ENCODE assay signal across 8 cellular contexts in genomic region chr15:68553994-68554715, GRCh38. TPM values are rescaled to one million over a fixed set of nuclear protein-coding genes. Genes with fewer than 3 reads are reported as not detected.
DNase-seq lines count a peak whose midpoint lies in the region; ATAC-seq and TF ChIP-seq lines count a peak whose summit lies in the region.

No MANE protein-coding gene starts in this region.

- POLR2A ChIA-PET in T-cell (lab: Charles Lee): no interaction called here

- no peaks in the 10 kb centered on the region for H3K36me3 Mint-ChIP-seq in T-cell

- H2AFZ ChIP-seq in hepatocyte: no peak overlapping the region
- no peak overlapping the region for H2AFZ ChIP-seq in smooth muscle cell (ENCODE audit: low read depth)

- H3K4me2 ChIP-seq in hepatocyte: no peak overlapping the region
- H3K4me2 ChIP-seq in smooth muscle cell: no peak overlapping the region

- H3K27ac ChIP-seq in hepatocyte (no peak overlapping the region), smooth muscle cell (ENCODE audit: low read depth) (no peak overlapping the region)

- H3K4me3 ChIP-seq in GM06990 (replicated peaks; ENCODE audit: low read depth, low read length): no peak overlapping the region
- H3K4me3 ChIP-seq in hepatocyte: no peak overlapping the region
- H3K4me3 ChIP-seq in smooth muscle cell: no peak overlapping the region

- H3K79me2 ChIP-seq in hepatocyte (no peaks in the 10 kb centered on the region), smooth muscle cell (ENCODE audit: low read depth) (no peaks in the 10 kb centered on the region)

- CTCF ChIA-PET in T-cell (lab: Charles Lee): interaction anchor here (0.5 to 1.0 kb wide), 3 partner anchors 15 to 371 kb away, joined by 3 to 4 read pairs (median 3); no protein-coding TSS in a partner anchor

- TF ChIP-seq CTCF in GM06990 (IDR thresholded peaks at IDR 0.05; ENCODE audit: insufficient read depth, low read length, poor library complexity, severe bottlenecking) (peak; percentile 60), hepatocyte (IDR thresholded peaks at IDR 0.05; ENCODE audit: poor library complexity) (peak; percentile 77), smooth muscle cell (IDR thresholded peaks at IDR 0.05; ENCODE audit: borderline replicate concordance, insufficient read depth, poor library complexity, severe bottlenecking) (peak; percentile 72)

- H3K4me1 ChIP-seq in hepatocyte (ENCODE audit: insufficient read depth) (peaks cover 8% of the 10 kb centered on the region), smooth muscle cell (ENCODE audit: low read depth) (peaks cover 5% of the 10 kb centered on the region)

- H3K9me3 ChIP-seq in hepatocyte (ENCODE audit: low read depth): no peaks in the 10 kb centered on the region
- no peaks in the 10 kb centered on the region for H3K9me3 ChIP-seq in smooth muscle cell (replicated peaks; ENCODE audit: low read depth)

- DNase-seq in GM06990 (ENCODE audit: extremely low read depth, insufficient read length) (no peak), NCI-H128 (lab: John Stamatoyannopoulos, UW; ENCODE audit: unreplicated experiment) (peak; percentile 54), T-cell (peak in 30 of 34 experiments; percentile 18 to 65 (median 44)), amniotic stem cell (lab: John Stamatoyannopoulos, UW) (peak; percentile 18), hepatocyte (ENCODE audit: low spot score) (peak; percentile 86), smooth muscle cell (lab: John Stamatoyannopoulos, UW; ENCODE audit: unreplicated experiment) (no peak)

- H3K36me3 ChIP-seq in GM06990 (ENCODE audit: control insufficient read depth, insufficient read depth, low read length) (no peaks in the 10 kb centered on the region), hepatocyte (replicated peaks; ENCODE audit: insufficient read depth, low read depth) (no peaks in the 10 kb centered on the region), smooth muscle cell (ENCODE audit: low read depth) (no peaks in the 10 kb centered on the region)

- no peak overlapping the region for H3K4me3 Mint-ChIP-seq in T-cell

- H3F3A ChIP-seq in smooth muscle cell (ENCODE audit: low read depth): no peaks in the 10 kb centered on the region

- no peaks in the 10 kb centered on the region for H3K9me2 ChIP-seq in hepatocyte (replicated peaks; ENCODE audit: insufficient read depth)

- WGBS in hepatocyte (ENCODE audit: low lambda C conversion rate, missing lambda C conversion rate): 40% methylated on average over 10 of the region's 10 CpGs
- WGBS in smooth muscle cell (ENCODE audit: low lambda C conversion rate): 41% methylated on average over 10 of the region's 10 CpGs

- no peaks in the 10 kb centered on the region for H3K9me3 Mint-ChIP-seq in T-cell

- H3K27me3 Mint-ChIP-seq in T-cell: peaks cover 55 to 66% of the 10 kb centered on the region in 2 donors

- no peak overlapping the region for H3K9ac ChIP-seq in smooth muscle cell (ENCODE audit: low read depth)

- H3K4me1 Mint-ChIP-seq in T-cell: peaks cover 6 to 9% (median 6%) of the 10 kb centered on the region in 3 donors

- no peak for ATAC-seq in T-cell (replicated peaks in 1 of 4)
- no peak for ATAC-seq in HG03159 (IDR thresholded peaks at IDR 0.05; ENCODE audit: unreplicated experiment)
- no peak for ATAC-seq in HG03045 (IDR thresholded peaks at IDR 0.05; ENCODE audit: unreplicated experiment)

- H4K20me1 ChIP-seq in hepatocyte (ENCODE audit: insufficient read depth, poor library complexity, severe bottlenecking): no peaks in the 10 kb centered on the region
- no peaks in the 10 kb centered on the region for H4K20me1 ChIP-seq in smooth muscle cell (ENCODE audit: low read depth)

- H3K27me3 ChIP-seq in GM06990 (replicated peaks; ENCODE audit: control insufficient read depth, insufficient read depth, low read length) (peaks cover 2% of the 10 kb centered on the region; the same call in 1 of the 2 replicates), hepatocyte (no peaks in the 10 kb centered on the region), smooth muscle cell (ENCODE audit: low read depth) (no peaks in the 10 kb centered on the region)

- no peak overlapping the region for H3K27ac Mint-ChIP-seq in T-cell

RNA-seq across cellular contexts. Expression of gene CORO2B, which starts 24.6 kb away (rescaled TPM):
- total RNA-seq in T-cell: under 1 TPM in 3 of 5 donors, not detected in 2; 0.06 to 0.39 (median 0.09) TPM
- total RNA-seq in hepatocyte: 1.2 and 2.9 TPM in 2 replicates
- 4.6 and 5.1 TPM in 2 replicates for polyA plus RNA-seq in hepatocyte
- total RNA-seq in smooth muscle cell: 0.27 and 0.49 TPM in 2 replicates
- polyA plus RNA-seq in smooth muscle cell: 0.40 and 0.47 TPM in 2 replicates

Comparison
In these comparisons a context has a peak if more than half of its experiments do, and no peak if none do; other contexts are left out.
1. DNase-seq: peak in NCI-H128 (single experiment), T-cell (30 of 34), amniotic stem cell (single experiment) and hepatocyte (single experiment); none in GM06990 (single experiment) and smooth muscle cell (single experiment).
2. Peak in every context shown above with its lines, with median percentiles within 50 percentile points of each other: CTCF ChIP-seq.